In genomic region chr11:19693146-19693545, GRCh38 we compare ENCODE assay signal across 24 cellular contexts.
"Had no signal": no experiment of that assay in that cellular context is flagged by ENCODE, and none has a peak within 500 bp of the region (broad histone marks: within the 10 kb centered on the region; RNA-seq: fewer than 3 reads in every experiment).

No MANE protein-coding gene starts in this region.

- H3K9me3 Mint-ChIP-seq: dendritic cell treated with granulocyte-macrophage colony-stimulating factor and Interleukin-4, amounts not matched to agents 40 ng/mL and 50 ng/mL, for 4 days; effector memory CD8-positive, alpha-beta T cell; endodermal cell; immature natural killer cell had no signal

- H3K4me3 Mint-ChIP-seq: dendritic cell treated with granulocyte-macrophage colony-stimulating factor and Interleukin-4, amounts not matched to agents 40 ng/mL and 50 ng/mL, for 4 days; effector memory CD8-positive, alpha-beta T cell; endodermal cell; immature natural killer cell; mesothelial cell of epicardium had no signal

- H3K27ac Mint-ChIP-seq: dendritic cell treated with granulocyte-macrophage colony-stimulating factor and Interleukin-4, amounts not matched to agents 40 ng/mL and 50 ng/mL, for 4 days; effector memory CD8-positive, alpha-beta T cell; endodermal cell; immature natural killer cell; mesothelial cell of epicardium had no signal

- DNase-seq: colonic mucosa; cortex of kidney; effector CD8-positive, alpha-beta T cell; effector memory CD8-positive, alpha-beta T cell; endodermal cell; erythroblast; esophagus squamous epithelium; foreskin fibroblast; heart left ventricle; hypothalamus; immature natural killer cell; islet precursor cell; kidney; kidney glomerular epithelial cell; left colon; left ventricle myocardium superior; lower lobe of right lung; mesenchymal stem cell; mucosa of descending colon had no signal

- H3K36me3 Mint-ChIP-seq: immature natural killer cell, mesothelial cell of epicardium had no signal

- H3K4me1 Mint-ChIP-seq: endodermal cell, immature natural killer cell had no signal

- ATAC-seq: effector memory CD8-positive, alpha-beta T cell; esophagus mucosa; gastroesophageal sphincter; heart left ventricle; left colon; left lobe of liver; left ventricle myocardium superior; lower lobe of right lung; mucosa of descending colon had no signal
